In the genomic region with DNA sequence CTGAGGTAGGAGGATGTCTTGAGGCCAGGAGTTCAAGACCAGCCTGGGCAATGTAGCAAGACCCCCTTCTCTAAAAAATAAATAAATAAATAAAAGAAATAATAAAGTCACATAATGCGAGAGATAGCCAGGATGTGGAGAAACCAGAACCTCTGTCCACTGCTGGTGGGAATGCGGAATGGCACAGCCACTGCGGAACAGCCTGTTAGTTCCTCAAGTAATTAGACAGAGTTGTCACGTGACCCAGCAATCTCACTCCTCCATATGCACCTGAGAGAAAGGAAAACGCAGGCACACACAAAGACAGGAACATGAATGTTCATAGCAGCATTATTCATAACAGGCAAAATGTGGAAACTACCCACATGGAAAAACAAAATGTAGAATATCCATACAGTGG, we compare ENCODE assay signal across 24 cellular contexts. TPM values are rescaled to one million over a fixed set of nuclear protein-coding genes. Genes with fewer than 3 reads are reported as not detected.
DNase-seq lines count a peak whose midpoint lies in the region; ATAC-seq and TF ChIP-seq lines count a peak whose summit lies in the region.
"Had no signal": no experiment of that assay in that cellular context is flagged by ENCODE, and none has a peak within 500 bp of the region (broad histone marks: within the 10 kb centered on the region; RNA-seq: fewer than 3 reads in every experiment).

No MANE protein-coding gene starts in this region.

- peak overlapping the region; percentile 97 for H3K27ac Mint-ChIP-seq in activated naive CD8-positive, alpha-beta T cell treated with anti-CD3 and anti-CD28 coated beads, Interleukin-2, amount 10 ng/mL, durations not matched to agents 7 days and 5 days
- no peak overlapping the region for H3K27ac Mint-ChIP-seq in activated naive CD8-positive, alpha-beta T cell treated with anti-CD3 and anti-CD28 coated beads, Interleukin-2, amount 50 U/mL, for 24 hours
- H3K27ac Mint-ChIP-seq: activated CD4-positive, alpha-beta T cell treated with anti-CD3 and anti-CD28 coated beads for 36 hours; GM23338 had no signal

- POLR2A ChIA-PET in activated naive CD8-positive, alpha-beta T cell treated with anti-CD3 and anti-CD28 coated beads, Interleukin-2, amount 10 ng/mL, durations not matched to agents 7 days and 5 days (lab: Charles Lee) = no interaction called here

- H3K27ac ChIP-seq in SJCRH30 = no peak overlapping the region
- H3K27ac ChIP-seq: cardiac muscle cell, lower lobe of right lung, stomach had no signal

- in situ Hi-C loops in astrocyte of the cerebellum (cut with HindIII; ENCODE audit: low sequenced_read_pairs) = no loop called here

- no peaks in the 10 kb centered on the region for H3K9me3 ChIP-seq in SJCRH30 (replicated peaks)
- H3K9me3 ChIP-seq: lower lobe of right lung, stomach, vagina had no signal

- H3K4me3 Mint-ChIP-seq in activated naive CD8-positive, alpha-beta T cell treated with anti-CD3 and anti-CD28 coated beads, Interleukin-2, amount 10 ng/mL, durations not matched to agents 7 days and 5 days = no peak overlapping the region
- H3K4me3 Mint-ChIP-seq in activated naive CD8-positive, alpha-beta T cell treated with anti-CD3 and anti-CD28 coated beads, Interleukin-2, amount 50 U/mL, for 24 hours = no peak overlapping the region
- H3K4me3 Mint-ChIP-seq: activated CD4-positive, alpha-beta T cell treated with anti-CD3 and anti-CD28 coated beads for 36 hours; activated naive CD4-positive, alpha-beta T cell treated with anti-CD3 and anti-CD28 coated beads, Interleukin-2, amount 10 ng/mL, durations not matched to agents 7 days and 5 days; GM23338 had no signal

- no peaks in the 10 kb centered on the region for H3K27me3 Mint-ChIP-seq in activated naive CD8-positive, alpha-beta T cell treated with anti-CD3 and anti-CD28 coated beads, Interleukin-2, amount 10 ng/mL, durations not matched to agents 7 days and 5 days
- H3K27me3 Mint-ChIP-seq in activated naive CD8-positive, alpha-beta T cell treated with anti-CD3 and anti-CD28 coated beads, Interleukin-2, amount 50 U/mL, for 24 hours = no peaks in the 10 kb centered on the region
- H3K27me3 Mint-ChIP-seq: activated CD4-positive, alpha-beta T cell treated with anti-CD3 and anti-CD28 coated beads for 36 hours had no signal

- H3K4me1 Mint-ChIP-seq in activated naive CD8-positive, alpha-beta T cell treated with anti-CD3 and anti-CD28 coated beads, Interleukin-2, amount 10 ng/mL, durations not matched to agents 7 days and 5 days = peaks cover 85% of the 10 kb centered on the region
- H3K4me1 Mint-ChIP-seq in activated naive CD8-positive, alpha-beta T cell treated with anti-CD3 and anti-CD28 coated beads, Interleukin-2, amount 50 U/mL, for 24 hours = peaks cover 56% of the 10 kb centered on the region

- peaks cover 6% of the 10 kb centered on the region; the same call in 1 of the 2 replicates for H3K4me1 ChIP-seq in SJCRH30

- H3K4me3 ChIP-seq in astrocyte of the cerebellum (ENCODE audit: low read depth, low read length) (no peak overlapping the region), kidney epithelial cell (ENCODE audit: low read depth, low read length) (no peak overlapping the region), SJCRH30 (no peak overlapping the region)
- H3K4me3 ChIP-seq: cardiac muscle cell, GM23338, lower lobe of right lung, stomach, vagina had no signal

- no peak for ATAC-seq in activated naive CD8-positive, alpha-beta T cell treated with anti-CD3 and anti-CD28 coated beads, Interleukin-2, amount 10 ng/mL, durations not matched to agents 7 days and 5 days (ENCODE audit: low read depth)
- no peak for ATAC-seq in activated naive CD8-positive, alpha-beta T cell treated with anti-CD3 and anti-CD28 coated beads, Interleukin-2, amount 50 U/mL, for 24 hours
- no peak for ATAC-seq in left cardiac atrium
- no peak for ATAC-seq in GM18520 (IDR thresholded peaks at IDR 0.05; ENCODE audit: unreplicated experiment)
- ATAC-seq: activated CD4-positive, alpha-beta T cell treated with anti-CD3 and anti-CD28 coated beads for 36 hours; GM23338; lower lobe of right lung; Right ventricle myocardium inferior had no signal

- H3K9me3 Mint-ChIP-seq in activated naive CD8-positive, alpha-beta T cell treated with anti-CD3 and anti-CD28 coated beads, Interleukin-2, amount 10 ng/mL, durations not matched to agents 7 days and 5 days = no peaks in the 10 kb centered on the region
- H3K9me3 Mint-ChIP-seq in activated naive CD8-positive, alpha-beta T cell treated with anti-CD3 and anti-CD28 coated beads, Interleukin-2, amount 50 U/mL, for 24 hours = no peaks in the 10 kb centered on the region
- H3K9me3 Mint-ChIP-seq: activated naive CD4-positive, alpha-beta T cell treated with anti-CD3 and anti-CD28 coated beads, Interleukin-2, amount 10 ng/mL, durations not matched to agents 7 days and 5 days; GM23338 had no signal

- H3K36me3 ChIP-seq in kidney epithelial cell (ENCODE audit: control insufficient read depth, insufficient read depth, low read length) (no peaks in the 10 kb centered on the region), SJCRH30 (no peaks in the 10 kb centered on the region)
- H3K36me3 ChIP-seq: cardiac muscle cell, lower lobe of right lung, stomach, vagina had no signal

- H3K36me3 Mint-ChIP-seq in activated naive CD8-positive, alpha-beta T cell treated with anti-CD3 and anti-CD28 coated beads, Interleukin-2, amount 10 ng/mL, durations not matched to agents 7 days and 5 days = no peaks in the 10 kb centered on the region
- H3K36me3 Mint-ChIP-seq in activated naive CD8-positive, alpha-beta T cell treated with anti-CD3 and anti-CD28 coated beads, Interleukin-2, amount 50 U/mL, for 24 hours (ENCODE audit: low read depth) = no peaks in the 10 kb centered on the region

- no peak for DNase-seq in activated naive CD8-positive, alpha-beta T cell treated with anti-CD3 and anti-CD28 coated beads, Interleukin-2, amount 10 ng/mL, durations not matched to agents 7 days and 5 days
- no peak for DNase-seq in activated naive CD8-positive, alpha-beta T cell treated with anti-CD3 and anti-CD28 coated beads, Interleukin-2, amount 50 U/mL, for 24 hours
- DNase-seq in astrocyte of the cerebellum (ENCODE audit: low read depth) = no peak
- DNase-seq in kidney epithelial cell (ENCODE audit: low read depth) = no peak
- DNase-seq in left cardiac atrium = no peak
- DNase-seq in SJCRH30 = no peak
- DNase-seq in NCI-H446 (lab: John Stamatoyannopoulos, UW) = no peak
- DNase-seq: activated CD4-positive, alpha-beta T cell treated with anti-CD3 and anti-CD28 coated beads for 36 hours; activated naive CD4-positive, alpha-beta T cell treated with anti-CD3 and anti-CD28 coated beads, Interleukin-2, amount 10 ng/mL, durations not matched to agents 7 days and 5 days; activated T-cell treated with anti-CD3 and anti-CD28 coated beads for 4 hours; foreskin melanocyte; lower lobe of right lung; NCI-H146; NCI-H2227 treated with DMSO at 0.1 percent for 48 hours; stomach had no signal

- no peaks in the 10 kb centered on the region for H3K27me3 ChIP-seq in kidney epithelial cell (ENCODE audit: control insufficient read depth, insufficient read depth, low read length)
- H3K27me3 ChIP-seq in SJCRH30 = no peaks in the 10 kb centered on the region; the same call in 1 of the 2 replicates
- H3K27me3 ChIP-seq: cardiac muscle cell, vagina had no signal

- TF ChIP-seq CTCF in astrocyte of the cerebellum (IDR thresholded peaks at IDR 0.05; ENCODE audit: low read depth, low read length, missing control alignments) (peak; percentile 40), kidney epithelial cell (IDR thresholded peaks at IDR 0.05; ENCODE audit: insufficient read depth, low read length, poor library complexity, severe bottlenecking) (peak; percentile 27)

- intact Hi-C loops in left cardiac atrium (cut with DNase I) = no loop called here

RNA-seq across cellular contexts. Expression of a gene that starts 27.5 kb away (rescaled TPM):
- total RNA-seq in activated naive CD8-positive, alpha-beta T cell treated with anti-CD3 and anti-CD28 coated beads, Interleukin-2, amount 10 ng/mL, durations not matched to agents 7 days and 5 days = 100 to 1,000 TPM; 508 to 564 TPM
- total RNA-seq in kidney epithelial cell (108 and 112 TPM in 2 replicates), left cardiac atrium (1 to 10 TPM in 1 of 2 donors, under 1 TPM in 1; 0.94 to 7.0 TPM)
- total RNA-seq in SJCRH30 (2014; rRNA removed; shearing (Covaris generic)) = 1.1 and 1.7 TPM in 2 replicates

RNA-seq across cellular contexts. Expression of a gene that starts 47.6 kb away (rescaled TPM):
- total RNA-seq in activated naive CD8-positive, alpha-beta T cell treated with anti-CD3 and anti-CD28 coated beads, Interleukin-2, amount 10 ng/mL, durations not matched to agents 7 days and 5 days = 100 to 1,000 TPM; 125 to 142 TPM
- not detected in 2 replicates for total RNA-seq in kidney epithelial cell
- total RNA-seq in left cardiac atrium = 1 to 10 TPM in 1 of 2 donors, under 1 TPM in 1; 0.56 to 1.4 TPM
- not detected in 2 replicates for total RNA-seq in SJCRH30 (2014; rRNA removed; shearing (Covaris generic))
- total RNA-seq: cardiac muscle cell, GM23338, HT1080, M059J, myocyte, pulmonary artery endothelial cell, vagina had no signal

Comparison
In these comparisons a context has a peak if more than half of its experiments do, and no peak if none do; other contexts are left out.
1. RNA of a gene that starts 27.5 kb away (total RNA-seq): 508 to 564 TPM in activated naive CD8-positive, alpha-beta T cell treated with anti-CD3 and anti-CD28 coated beads, Interleukin-2, amount 10 ng/mL, durations not matched to agents 7 days and 5 days and 108 to 112 TPM in kidney epithelial cell; 0.94 to 7.0 TPM in left cardiac atrium and 1.1 to 1.7 TPM in SJCRH30; every median in the first group is over 10 times any median in the second.
2. RNA of a gene that starts 47.6 kb away (total RNA-seq): 125 to 142 TPM in activated naive CD8-positive, alpha-beta T cell treated with anti-CD3 and anti-CD28 coated beads, Interleukin-2, amount 10 ng/mL, durations not matched to agents 7 days and 5 days; 0.56 to 1.4 TPM in left cardiac atrium, not detected in SJCRH30 and not detected in kidney epithelial cell; every median in the first group is over 10 times any median in the second.